In genomic region chr20:19486448-19486847, GRCh38 we compare ENCODE assay signal across 23 cellular contexts.
A peak's percentile ranks its signal among the peaks of the same experiment; 100 is the strongest.
DNase-seq lines count a peak whose midpoint lies in the region; TF ChIP-seq lines count a peak whose summit lies in the region.
"Had no signal": no experiment of that assay in that cellular context is flagged by ENCODE, and none has a peak within 500 bp of the region (broad histone marks: within the 10 kb centered on the region; RNA-seq: fewer than 3 reads in every experiment).

No MANE protein-coding gene starts in this region.

- no peaks in the 10 kb centered on the region for H3K9me2 ChIP-seq in PC-9 (ENCODE audit: insufficient read depth)

- no peak overlapping the region for H3K56ac ChIP-seq in mesendoderm (ENCODE audit: low read length)

- H3K4ac ChIP-seq in mesendoderm (ENCODE audit: low read depth, low read length) = no peak overlapping the region

- H2BK120ac ChIP-seq in mesendoderm (ENCODE audit: low read depth, low read length) = no peak overlapping the region

- no peak overlapping the region for H3K23ac ChIP-seq in mesendoderm (ENCODE audit: low read length)

- H3K27me3 ChIP-seq in PC-9 (ENCODE audit: insufficient read depth, low read depth) (peaks cover 19% of the 10 kb centered on the region; the same call in 1 of the 2 replicates), endodermal cell (ENCODE audit: control insufficient read depth, insufficient read depth, low read length, poor library complexity, severe bottlenecking) (no peaks in the 10 kb centered on the region), mesendoderm (ENCODE audit: insufficient read depth, low read length, poor library complexity) (no peaks in the 10 kb centered on the region), tibial artery (no peaks in the 10 kb centered on the region)
- H3K27me3 ChIP-seq: BE2C, BLaER1 had no signal

- no peak overlapping the region for H3K4me2 ChIP-seq in PC-9
- no peak overlapping the region for H3K4me2 ChIP-seq in mesendoderm (ENCODE audit: low read length)
- H3K4me2 ChIP-seq: BLaER1 had no signal

- H3K9me3 Mint-ChIP-seq in endodermal cell = no peaks in the 10 kb centered on the region

- WGBS in endodermal cell (ENCODE audit: insufficient coverage in 1 of 2, insufficient read length in 1 of 2), 2 experiments = 82 to 90% methylated on average over 2 of the region's 2 CpGs
- no CpG with 5 or more reads among the region's 2 CpGs for WGBS in mesendoderm (ENCODE audit: extremely low coverage, insufficient coverage, low lambda C conversion rate)

- H3K4me3 ChIP-seq in PC-9 (no peak overlapping the region), endodermal cell (ENCODE audit: low read length) (no peak overlapping the region), mesendoderm (ENCODE audit: low read length) (no peak overlapping the region), tibial artery (no peak overlapping the region)
- H3K4me3 ChIP-seq: BLaER1, GM12878 had no signal

- H2BK15ac ChIP-seq in mesendoderm (replicated peaks; ENCODE audit: low read depth) = no peak overlapping the region

- CTCF ChIA-PET in PC-9 (lab: Charles Lee) = no interaction called here

- H3F3A ChIP-seq in PC-9 (ENCODE audit: insufficient read depth, low read depth) = no peaks in the 10 kb centered on the region

- H3K4me3 Mint-ChIP-seq in endodermal cell = no peak overlapping the region
- H3K4me3 Mint-ChIP-seq: CD14-positive monocyte; CD4-positive, alpha-beta memory T cell; CD4-positive, CD25-positive, alpha-beta regulatory T cell; CD8-positive, alpha-beta memory T cell had no signal

- TF ChIP-seq CTCF in PC-9 (conservative IDR thresholded peaks at IDR 0.05) (no peak), endodermal cell (conservative IDR thresholded peaks at IDR 0.05) (no peak), tibial artery (IDR thresholded peaks at IDR 0.05) (no peak)

- no peaks in the 10 kb centered on the region for H4K20me1 ChIP-seq in PC-9 (ENCODE audit: insufficient read depth)
- H4K20me1 ChIP-seq: BLaER1 had no signal

- no peaks in the 10 kb centered on the region for H3K4me1 ChIP-seq in PC-9 (replicated peaks; ENCODE audit: insufficient read depth)
- peaks cover 12% of the 10 kb centered on the region for H3K4me1 ChIP-seq in endodermal cell (ENCODE audit: control insufficient read depth, insufficient read depth, low read length)
- no peaks in the 10 kb centered on the region for H3K4me1 ChIP-seq in mesendoderm (ENCODE audit: control insufficient read depth, low read depth, low read length)
- peaks cover 0 to 36% (median 5%) of the 10 kb centered on the region in 4 donors for H3K4me1 ChIP-seq in tibial artery
- H3K4me1 ChIP-seq: BE2C, BLaER1 had no signal

- H3K27ac ChIP-seq in PC-9 (no peak overlapping the region), endodermal cell (ENCODE audit: low read depth, low read length) (no peak overlapping the region), mesendoderm (ENCODE audit: low read depth, low read length) (no peak overlapping the region), tibial artery (no peak overlapping the region)
- H3K27ac ChIP-seq: BLaER1 had no signal

- H2AK5ac ChIP-seq in mesendoderm (ENCODE audit: low read length) = no peak overlapping the region

- H3K79me2 ChIP-seq in PC-9 (ENCODE audit: low read depth) = no peaks in the 10 kb centered on the region
- no peaks in the 10 kb centered on the region for H3K79me2 ChIP-seq in mesendoderm (ENCODE audit: control insufficient read depth, insufficient read depth, low read length)

- no peaks in the 10 kb centered on the region for H3K79me1 ChIP-seq in mesendoderm (ENCODE audit: low read length)

- no peak overlapping the region for H4K8ac ChIP-seq in mesendoderm (ENCODE audit: low read depth, low read length)

- H3K27me3 Mint-ChIP-seq in endodermal cell (ENCODE audit: insufficient read depth) = peaks cover 8% of the 10 kb centered on the region
- H3K27me3 Mint-ChIP-seq: CD4-positive, CD25-positive, alpha-beta regulatory T cell had no signal

- BruUV-seq in PC-9 (replicated peaks; lab: Mats Ljungman, UMichigan) = no TSS peak

- H3K36me3 ChIP-seq in PC-9 (ENCODE audit: low read depth) = no peaks in the 10 kb centered on the region
- no peaks in the 10 kb centered on the region for H3K36me3 ChIP-seq in endodermal cell (ENCODE audit: control insufficient read depth, insufficient read depth, low read length)
- no peaks in the 10 kb centered on the region for H3K36me3 ChIP-seq in mesendoderm (ENCODE audit: control insufficient read depth, insufficient read depth, low read length)
- H3K36me3 ChIP-seq in tibial artery = no peaks in the 10 kb centered on the region
- H3K36me3 ChIP-seq: BE2C, BLaER1 had no signal

- no peaks in the 10 kb centered on the region for H3K9me3 ChIP-seq in PC-9 (ENCODE audit: insufficient read depth, low read depth)
- no peaks in the 10 kb centered on the region for H3K9me3 ChIP-seq in endodermal cell (ENCODE audit: control insufficient read depth, low read length)
- no peaks in the 10 kb centered on the region for H3K9me3 ChIP-seq in tibial artery
- H3K9me3 ChIP-seq: BE2C, BLaER1 had no signal

- no peak overlapping the region for H3K18ac ChIP-seq in mesendoderm (ENCODE audit: low read length)

- intact Hi-C loops in PC-9 (cut with micrococcal nuclease; ENCODE audit: unreplicated experiment) = no loop called here
- intact Hi-C loops in tibial artery (cut with DNase I; ENCODE audit: low total_unique reads) = no loop called here

- 0 out of 2 replicates have a peak overlapping the region, but pooled peaks have one; percentile 11 for H2AFZ ChIP-seq in PC-9

- DNase-seq in PC-9 (no peak), endodermal cell (no peak), mesendoderm (peak; percentile 63), NCI-H2196 treated with DMSO at 0.1 percent for 48 hours (lab: John Stamatoyannopoulos, UW; ENCODE audit: unreplicated experiment) (no peak), tibial artery (no peak), ecto neural progenitor cell (ENCODE audit: low spot score) (no peak)
- DNase-seq: 8988T; ACHN; BE2C; C1 segment of cervical spinal cord; CD4-positive, alpha-beta memory T cell; CD4-positive, CD25-positive, alpha-beta regulatory T cell; CD8-positive, alpha-beta memory T cell; COR-L47; DMS 273 treated with DMSO at 0.1 percent for 48 hours; DMS153; DMS53; DND-41; EL; GDM1 had no signal

- peak overlapping the region; percentile 3 for H3K27ac Mint-ChIP-seq in endodermal cell
- H3K27ac Mint-ChIP-seq: CD4-positive, alpha-beta memory T cell; CD4-positive, CD25-positive, alpha-beta regulatory T cell; CD8-positive, alpha-beta memory T cell had no signal

- POLR2A ChIA-PET in PC-9 (lab: Charles Lee; ENCODE audit: unreplicated experiment) = no interaction called here

- peaks cover 13% of the 10 kb centered on the region for H3K4me1 Mint-ChIP-seq in endodermal cell
- H3K4me1 Mint-ChIP-seq: CD14-positive monocyte; CD4-positive, alpha-beta memory T cell; CD4-positive, CD25-positive, alpha-beta regulatory T cell; CD8-positive, alpha-beta memory T cell had no signal

- no peak overlapping the region for H4K5ac ChIP-seq in mesendoderm (ENCODE audit: low read length)

- H3K9ac ChIP-seq in endodermal cell (ENCODE audit: extremely low read depth, low read length, poor library complexity, severe bottlenecking) (no peak overlapping the region), mesendoderm (ENCODE audit: low read length) (no peak overlapping the region)
- H3K9ac ChIP-seq: BLaER1 had no signal

- no peak overlapping the region for H2BK5ac ChIP-seq in mesendoderm (ENCODE audit: low read length)

- no peaks in the 10 kb centered on the region for H3K36me3 Mint-ChIP-seq in endodermal cell (ENCODE audit: low read depth)
- H3K36me3 Mint-ChIP-seq: CD14-positive monocyte; CD4-positive, alpha-beta memory T cell; CD4-positive, CD25-positive, alpha-beta regulatory T cell; CD8-positive, alpha-beta memory T cell had no signal
